Comparison of ENCODE assay signal across 13 cellular contexts in the genomic region with DNA sequence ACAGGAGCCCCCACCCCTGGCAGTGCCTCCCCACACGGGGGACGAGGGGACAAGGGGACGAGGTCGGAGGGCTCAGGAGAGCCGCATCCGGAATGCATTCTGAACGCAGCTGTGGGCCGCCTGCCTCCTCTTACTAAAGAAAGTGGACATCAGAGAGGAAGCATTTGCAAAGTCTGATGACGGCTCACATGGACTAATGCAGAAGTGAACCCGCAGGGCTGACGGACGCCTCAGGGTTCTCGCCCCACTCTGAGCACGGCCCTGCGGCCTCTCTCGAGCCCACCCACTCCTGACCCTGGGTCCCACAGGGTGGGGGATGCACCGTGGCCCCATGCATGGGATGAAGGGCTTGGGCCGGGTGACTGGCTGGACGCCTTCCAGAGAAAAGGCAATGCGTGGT. TPM values are rescaled to one million over a fixed set of nuclear protein-coding genes. Genes with fewer than 3 reads are reported as not detected.
A peak's percentile ranks its signal among the peaks of the same experiment; 100 is the strongest.
DNase-seq lines count a peak whose midpoint lies in the region; ATAC-seq and TF ChIP-seq lines count a peak whose summit lies in the region.
"Had no signal": no experiment of that assay in that cellular context is flagged by ENCODE, and none has a peak within 500 bp of the region (broad histone marks: within the 10 kb centered on the region; RNA-seq: fewer than 3 reads in every experiment).

No MANE protein-coding gene starts in this region.

- DNase-seq in activated CD4-positive, alpha-beta memory T cell treated with anti-CD3 and anti-CD28 coated beads, Interleukin-2, amount 10 ng/mL, durations not matched to agents 7 days and 5 days, result peak; percentile 9
- DNase-seq in activated CD4-positive, alpha-beta memory T cell treated with anti-CD3 and anti-CD28 coated beads for 36 hours, result no peak
- DNase-seq in dorsolateral prefrontal cortex (peak in 8 of 10 donors; percentile 8 to 40 (median 30)), mesenteric fat pad (ENCODE audit: low spot score) (peak; percentile 43), upper lobe of right lung (peak; percentile 64), COLO829 (ENCODE audit: low spot score) (no peak)
- DNase-seq: activated CD4-positive, alpha-beta T cell treated with anti-CD3 and anti-CD28 coated beads for 36 hours; DMS79 treated with DMSO at 0.1 percent for 48 hours; NCI-H1048; NCI-H524 treated with DMSO at 0.1 percent for 48 hours had no signal

- no peak for TF ChIP-seq CTCF in dorsolateral prefrontal cortex (IDR thresholded peaks at IDR 0.05 in 54 of 56, conservative IDR thresholded peaks at IDR 0.05 in 2 of 56; ENCODE audit: low read depth in 1 of 56, partially characterized antibody in 56 of 56)
- no peak for TF ChIP-seq CTCF in upper lobe of right lung (IDR thresholded peaks at IDR 0.05)

- CTCF ChIA-PET in activated CD4-positive, alpha-beta memory T cell treated with anti-CD3 and anti-CD28 coated beads, Interleukin-2, amount 10 ng/mL, durations not matched to agents 7 days and 5 days (lab: Charles Lee), result no interaction called here
- CTCF ChIA-PET in activated CD4-positive, alpha-beta memory T cell treated with anti-CD3 and anti-CD28 coated beads for 36 hours (lab: Charles Lee), result no interaction called here

- peaks cover 60% of the 10 kb centered on the region for H3K4me1 Mint-ChIP-seq in activated CD4-positive, alpha-beta memory T cell treated with anti-CD3 and anti-CD28 coated beads, Interleukin-2, amount 10 ng/mL, durations not matched to agents 7 days and 5 days
- H3K4me1 Mint-ChIP-seq in activated CD4-positive, alpha-beta memory T cell treated with anti-CD3 and anti-CD28 coated beads for 36 hours (ENCODE audit: low read depth), result peaks cover 50% of the 10 kb centered on the region

- no peak overlapping the region for H3K27ac Mint-ChIP-seq in activated CD4-positive, alpha-beta memory T cell treated with anti-CD3 and anti-CD28 coated beads, Interleukin-2, amount 10 ng/mL, durations not matched to agents 7 days and 5 days
- no peak overlapping the region for H3K27ac Mint-ChIP-seq in activated CD4-positive, alpha-beta memory T cell treated with anti-CD3 and anti-CD28 coated beads for 36 hours
- H3K27ac Mint-ChIP-seq: activated CD4-positive, alpha-beta T cell treated with anti-CD3 and anti-CD28 coated beads for 36 hours; activated naive CD8-positive, alpha-beta T cell had no signal

- H3K36me3 Mint-ChIP-seq in activated CD4-positive, alpha-beta memory T cell treated with anti-CD3 and anti-CD28 coated beads, Interleukin-2, amount 10 ng/mL, durations not matched to agents 7 days and 5 days (ENCODE audit: low read depth), result peaks cover 29% of the 10 kb centered on the region
- peaks cover 12% of the 10 kb centered on the region for H3K36me3 Mint-ChIP-seq in activated CD4-positive, alpha-beta memory T cell treated with anti-CD3 and anti-CD28 coated beads for 36 hours
- H3K36me3 Mint-ChIP-seq: activated naive CD8-positive, alpha-beta T cell had no signal

- no peak overlapping the region for H3K4me3 Mint-ChIP-seq in activated CD4-positive, alpha-beta memory T cell treated with anti-CD3 and anti-CD28 coated beads, Interleukin-2, amount 10 ng/mL, durations not matched to agents 7 days and 5 days
- no peak overlapping the region for H3K4me3 Mint-ChIP-seq in activated CD4-positive, alpha-beta memory T cell treated with anti-CD3 and anti-CD28 coated beads for 36 hours
- H3K4me3 Mint-ChIP-seq: activated CD4-positive, alpha-beta T cell treated with anti-CD3 and anti-CD28 coated beads for 36 hours; activated naive CD8-positive, alpha-beta T cell had no signal

- H3K4me3 ChIP-seq in dorsolateral prefrontal cortex (no peak overlapping the region), upper lobe of right lung (peak overlapping the region; percentile 28)

- H3K27me3 ChIP-seq in dorsolateral prefrontal cortex (no peaks in the 10 kb centered on the region), upper lobe of right lung (no peaks in the 10 kb centered on the region)

- POLR2A ChIA-PET in activated CD4-positive, alpha-beta memory T cell treated with anti-CD3 and anti-CD28 coated beads, Interleukin-2, amount 10 ng/mL, durations not matched to agents 7 days and 5 days (lab: Charles Lee), result interaction anchor here (1.1 kb wide), 1 partner anchor 44 kb away, joined by 4 read pairs; no protein-coding TSS in a partner anchor
- POLR2A ChIA-PET in activated CD4-positive, alpha-beta memory T cell treated with anti-CD3 and anti-CD28 coated beads for 36 hours (lab: Charles Lee), result no interaction called here

- ATAC-seq in upper lobe of right lung (no peak), HG02884 (IDR thresholded peaks at IDR 0.05; ENCODE audit: unreplicated experiment) (no peak), GM21381 (IDR thresholded peaks at IDR 0.05; ENCODE audit: unreplicated experiment) (no peak)
- ATAC-seq: activated CD4-positive, alpha-beta T cell treated with anti-CD3 and anti-CD28 coated beads for 36 hours had no signal

- peaks cover 49% of the 10 kb centered on the region for H3K4me1 ChIP-seq in upper lobe of right lung

- H3K9me3 Mint-ChIP-seq in activated CD4-positive, alpha-beta memory T cell treated with anti-CD3 and anti-CD28 coated beads, Interleukin-2, amount 10 ng/mL, durations not matched to agents 7 days and 5 days, result no peaks in the 10 kb centered on the region
- H3K9me3 Mint-ChIP-seq in activated CD4-positive, alpha-beta memory T cell treated with anti-CD3 and anti-CD28 coated beads for 36 hours, result no peaks in the 10 kb centered on the region

- intact Hi-C loops in activated CD4-positive, alpha-beta memory T cell treated with anti-CD3 and anti-CD28 coated beads for 36 hours (cut with micrococcal nuclease), result no loop called here
- intact Hi-C loops in dorsolateral prefrontal cortex (cut with DNase I) (no loop called here), upper lobe of right lung (cut with DNase I) (no loop called here)

- H3K27me3 Mint-ChIP-seq in activated CD4-positive, alpha-beta memory T cell treated with anti-CD3 and anti-CD28 coated beads, Interleukin-2, amount 10 ng/mL, durations not matched to agents 7 days and 5 days, result no peaks in the 10 kb centered on the region
- H3K27me3 Mint-ChIP-seq in activated CD4-positive, alpha-beta memory T cell treated with anti-CD3 and anti-CD28 coated beads for 36 hours, result no peaks in the 10 kb centered on the region
- H3K27me3 Mint-ChIP-seq: activated CD4-positive, alpha-beta T cell treated with anti-CD3 and anti-CD28 coated beads for 36 hours; activated naive CD8-positive, alpha-beta T cell had no signal

- no peaks in the 10 kb centered on the region for H3K9me3 ChIP-seq in upper lobe of right lung

- H3K27ac ChIP-seq in dorsolateral prefrontal cortex (peak overlapping the region in 1 of 59 donors; percentile 29), upper lobe of right lung (peak overlapping the region; percentile 43)

- H3K36me3 ChIP-seq in upper lobe of right lung, result peaks cover 25% of the 10 kb centered on the region

RNA-seq across cellular contexts. Expression of gene LPCAT1, which starts 5.9 kb away (rescaled TPM):
- 10 to 100 TPM; 68.7 to 71.4 TPM for total RNA-seq in activated CD4-positive, alpha-beta memory T cell treated with anti-CD3 and anti-CD28 coated beads, Interleukin-2, amount 10 ng/mL, durations not matched to agents 7 days and 5 days
- total RNA-seq in activated CD4-positive, alpha-beta memory T cell treated with anti-CD3 and anti-CD28 coated beads for 36 hours, result 10 to 100 TPM; 48.4 to 51.4 TPM
- total RNA-seq in dorsolateral prefrontal cortex (10 to 100 TPM; 24.4 to 66.5 (median 41.3) TPM), mesenteric fat pad (45.7 TPM), upper lobe of right lung (690 TPM)

Comparison
In these comparisons a context has a peak if more than half of its experiments do, and no peak if none do; other contexts are left out.
1. DNase-seq: peak in activated CD4-positive, alpha-beta memory T cell treated with anti-CD3 and anti-CD28 coated beads, Interleukin-2, amount 10 ng/mL, durations not matched to agents 7 days and 5 days (single experiment), dorsolateral prefrontal cortex (8 of 10), mesenteric fat pad (single experiment) and upper lobe of right lung (single experiment); none in activated CD4-positive, alpha-beta memory T cell treated with anti-CD3 and anti-CD28 coated beads for 36 hours (single experiment) and COLO829 (single experiment).